In the genomic region with DNA sequence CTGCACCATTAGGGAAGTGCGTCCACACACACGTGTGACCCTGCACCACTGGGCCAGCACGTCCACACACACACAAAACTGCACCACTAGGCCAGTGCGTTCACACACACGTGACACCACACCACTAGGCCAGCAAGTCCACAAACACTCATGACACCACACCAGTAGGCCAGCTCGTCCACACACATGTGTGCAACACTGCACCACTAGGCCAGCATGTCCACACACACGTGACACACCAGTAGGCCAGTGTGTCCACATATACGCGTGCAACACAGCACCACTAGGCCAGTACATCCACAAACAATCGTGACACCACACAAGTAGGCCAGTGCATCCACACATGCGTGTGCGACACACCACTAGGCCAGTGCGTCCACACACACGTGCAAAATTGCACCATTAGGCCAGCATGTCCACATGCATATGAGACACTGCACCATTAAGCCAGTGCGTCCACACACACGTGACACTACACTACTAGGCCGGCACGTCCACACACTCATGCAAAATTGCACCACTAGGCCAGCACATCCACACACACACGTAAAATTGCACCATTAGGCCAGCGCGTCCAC, we compare ENCODE assay signal across 1 cellular context.
TF ChIP-seq lines count a peak whose summit lies in the region.

No MANE protein-coding gene starts in this region.

TF ChIP-seq in H1, 55 proteins besides CTCF, POLR2A, EP300 and RAD21:
- TF ChIP-seq, protein P1, sequence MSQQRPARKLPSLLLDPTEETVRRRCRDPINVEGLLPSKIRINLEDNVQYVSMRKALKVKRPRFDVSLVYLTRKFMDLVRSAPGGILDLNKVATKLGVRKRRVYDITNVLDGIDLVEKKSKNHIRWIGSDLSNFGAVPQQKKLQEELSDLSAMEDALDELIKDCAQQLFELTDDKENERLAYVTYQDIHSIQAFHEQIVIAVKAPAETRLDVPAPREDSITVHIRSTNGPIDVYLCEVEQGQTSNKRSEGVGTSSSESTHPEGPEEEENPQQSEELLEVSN (IDR thresholded peaks at IDR 0.05) = no peak
- TF ChIP-seq CEBPB (IDR thresholded peaks at IDR 0.05; ENCODE audit: low read depth, low read length) (no peak), EGR1 (IDR thresholded peaks at IDR 0.05; ENCODE audit: borderline replicate concordance, low read depth, low read length) (no peak), FOSL1 (IDR thresholded peaks at IDR 0.05; ENCODE audit: insufficient read depth, low read depth, low read length) (no peak), RBBP5 (IDR thresholded peaks at IDR 0.05; ENCODE audit: borderline replicate concordance, low read depth, low read length) (no peak), RFX5 (IDR thresholded peaks at IDR 0.05; ENCODE audit: borderline replicate concordance, low read depth, low read length) (no peak), YY1 (IDR thresholded peaks at IDR 0.05; ENCODE audit: low read depth, low read length) (no peak), TEAD4 (IDR thresholded peaks at IDR 0.05; ENCODE audit: low read depth, low read length) (no peak), TAF1 (IDR thresholded peaks at IDR 0.05; ENCODE audit: low read depth, low read length) (no peak)
